ENCODE assay signal across 1 cellular context in the genomic region with DNA sequence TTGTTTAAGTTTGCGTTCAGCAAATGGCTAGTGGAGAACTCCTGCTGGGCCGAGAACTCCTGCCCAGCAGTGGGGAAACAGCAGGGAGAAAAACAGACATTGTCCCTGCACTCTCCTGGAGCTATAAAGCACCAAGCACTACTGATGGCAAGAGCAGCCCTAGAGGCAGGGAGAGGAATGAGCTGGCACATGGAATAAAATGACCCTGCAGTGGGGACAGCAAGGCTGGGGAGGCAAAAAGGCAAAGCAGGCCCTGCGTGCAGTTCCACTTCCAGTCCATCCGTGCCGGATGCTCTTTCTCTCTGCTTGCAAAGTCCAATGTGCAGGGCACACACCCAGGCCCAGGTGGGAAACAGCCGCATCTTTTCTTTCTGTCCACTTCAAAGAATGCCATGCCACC.
TF ChIP-seq lines count a peak whose summit lies in the region.

No MANE protein-coding gene starts in this region.

TF ChIP-seq in WTC11, 78 proteins besides CTCF, POLR2A, EP300 and RAD21 (continued from another document):
- TF ChIP-seq TP53 (CRISPR knock-in tag; IDR thresholded peaks at IDR 0.05) (no peak), ZNF396 (CRISPR knock-in tag; IDR thresholded peaks at IDR 0.05; ENCODE audit: borderline replicate concordance) (no peak), PRRX2 (CRISPR knock-in tag; IDR thresholded peaks at IDR 0.05) (no peak), ATF1 (CRISPR knock-in tag; IDR thresholded peaks at IDR 0.05) (no peak), AR (CRISPR knock-in tag; IDR thresholded peaks at IDR 0.05) (no peak), CDX4 (CRISPR knock-in tag; IDR thresholded peaks at IDR 0.05; ENCODE audit: borderline replicate concordance) (no peak), GRHL2 (CRISPR knock-in tag; IDR thresholded peaks at IDR 0.05; ENCODE audit: insufficient replicate concordance, severe bottlenecking) (no peak), HMGXB4 (CRISPR knock-in tag; IDR thresholded peaks at IDR 0.05) (no peak), ZNF317 (CRISPR knock-in tag; IDR thresholded peaks at IDR 0.05; ENCODE audit: borderline replicate concordance, low read depth) (no peak), ZNF281 (CRISPR knock-in tag; IDR thresholded peaks at IDR 0.05) (no peak), MXD4 (CRISPR knock-in tag; IDR thresholded peaks at IDR 0.05; ENCODE audit: borderline replicate concordance) (no peak)
- TF ChIP-seq, protein P1, sequence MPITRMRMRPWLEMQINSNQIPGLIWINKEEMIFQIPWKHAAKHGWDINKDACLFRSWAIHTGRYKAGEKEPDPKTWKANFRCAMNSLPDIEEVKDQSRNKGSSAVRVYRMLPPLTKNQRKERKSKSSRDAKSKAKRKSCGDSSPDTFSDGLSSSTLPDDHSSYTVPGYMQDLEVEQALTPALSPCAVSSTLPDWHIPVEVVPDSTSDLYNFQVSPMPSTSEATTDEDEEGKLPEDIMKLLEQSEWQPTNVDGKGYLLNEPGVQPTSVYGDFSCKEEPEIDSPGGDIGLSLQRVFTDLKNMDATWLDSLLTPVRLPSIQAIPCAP (CRISPR knock-in tag; IDR thresholded peaks at IDR 0.05) = no peak
- TF ChIP-seq, protein P2, sequence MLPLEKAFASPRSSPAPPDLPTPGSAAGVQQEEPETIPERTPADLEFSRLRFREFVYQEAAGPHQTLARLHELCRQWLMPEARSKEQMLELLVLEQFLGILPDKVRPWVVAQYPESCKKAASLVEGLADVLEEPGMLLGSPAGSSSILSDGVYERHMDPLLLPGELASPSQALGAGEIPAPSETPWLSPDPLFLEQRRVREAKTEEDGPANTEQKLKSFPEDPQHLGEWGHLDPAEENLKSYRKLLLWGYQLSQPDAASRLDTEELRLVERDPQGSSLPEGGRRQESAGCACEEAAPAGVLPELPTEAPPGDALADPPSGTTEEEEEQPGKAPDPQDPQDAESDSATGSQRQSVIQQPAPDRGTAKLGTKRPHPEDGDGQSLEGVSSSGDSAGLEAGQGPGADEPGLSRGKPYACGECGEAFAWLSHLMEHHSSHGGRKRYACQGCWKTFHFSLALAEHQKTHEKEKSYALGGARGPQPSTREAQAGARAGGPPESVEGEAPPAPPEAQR (CRISPR knock-in tag; IDR thresholded peaks at IDR 0.05) = no peak
- TF ChIP-seq, protein P3, sequence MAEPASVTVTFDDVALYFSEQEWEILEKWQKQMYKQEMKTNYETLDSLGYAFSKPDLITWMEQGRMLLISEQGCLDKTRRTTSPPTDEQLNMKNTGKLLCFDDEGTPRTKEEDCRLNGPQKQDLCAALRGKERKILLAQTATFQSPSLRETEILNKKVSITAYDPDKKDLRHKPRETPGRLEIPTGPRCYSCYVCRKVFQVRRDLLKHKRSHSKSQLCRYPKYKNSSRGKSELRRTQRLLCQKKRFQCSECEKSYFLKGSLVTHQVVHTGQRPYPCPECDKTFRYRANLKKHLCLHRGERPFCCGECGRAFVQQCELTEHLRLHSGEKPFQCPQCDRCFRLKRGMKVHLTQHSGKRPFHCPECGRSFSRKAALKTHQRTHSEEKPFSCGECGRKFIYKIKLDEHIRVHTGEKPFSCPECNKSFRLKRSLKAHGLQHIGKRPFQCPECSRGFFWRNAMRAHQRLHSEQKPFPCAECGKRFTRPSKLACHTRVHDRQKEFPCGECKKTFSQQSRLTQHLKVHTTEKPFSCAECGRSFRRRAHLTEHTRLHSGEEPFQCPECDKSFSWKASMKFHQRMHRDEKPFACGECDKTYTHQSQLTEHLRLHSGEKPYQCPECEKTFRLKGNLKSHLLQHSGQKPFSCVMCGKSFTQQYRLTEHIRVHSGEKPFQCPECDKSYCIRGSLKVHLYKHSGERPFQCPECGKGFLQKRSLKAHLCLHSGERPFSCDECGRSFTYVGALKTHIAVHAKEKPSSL (CRISPR knock-in tag; conservative IDR thresholded peaks at IDR 0.05) = no peak
